Comparison of ENCODE assay signal across 8 cellular contexts in the genomic region with DNA sequence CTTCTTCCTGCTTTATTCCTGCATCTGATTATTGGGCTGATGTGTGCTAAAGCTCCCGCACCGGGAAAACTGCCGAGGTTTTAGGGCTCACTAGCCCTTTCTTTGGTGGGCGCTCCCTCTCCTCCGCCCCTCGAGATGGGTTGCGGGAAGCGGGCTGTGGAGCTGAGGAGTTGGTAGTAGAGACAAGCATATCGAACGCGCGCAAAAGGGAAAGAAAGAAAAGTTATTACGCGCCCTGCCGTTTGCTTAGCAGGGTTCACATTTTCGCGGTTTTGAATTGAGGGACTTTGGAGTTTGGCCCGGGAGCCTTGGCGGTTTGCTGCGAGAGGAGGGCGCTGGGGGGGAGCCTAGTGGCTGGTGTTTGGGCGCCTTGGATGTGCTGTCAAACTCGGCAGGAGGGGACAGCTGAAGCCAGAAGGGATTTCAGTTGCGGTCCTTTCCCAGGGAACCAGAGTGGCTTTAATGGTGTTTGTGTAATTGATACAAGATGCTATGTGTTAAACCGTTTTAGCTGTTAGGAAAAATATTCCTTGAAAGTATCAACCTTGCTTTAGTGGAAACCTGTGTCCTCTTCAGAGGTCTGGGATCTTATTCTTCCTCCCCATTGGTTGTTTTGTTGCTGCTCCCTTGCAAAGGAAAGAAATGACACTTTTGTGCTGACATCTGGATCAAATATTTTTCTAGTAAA. TPM values are rescaled to one million over a fixed set of nuclear protein-coding genes. Genes with fewer than 3 reads are reported as not detected.
DNase-seq lines count a peak whose midpoint lies in the region; ATAC-seq, FAIRE-seq and TF ChIP-seq lines count a peak whose summit lies in the region.

No MANE protein-coding gene starts in this region.

- H3K9ac ChIP-seq in MM.1S (ENCODE audit: low read length) (peak overlapping the region; percentile 99), K562 (ENCODE audit: insufficient read depth in 1 of 2, low read depth in 2 of 2, low read length in 2 of 2) (peak overlapping the region; percentile 64 to 91)

- BruUV-seq in K562 (replicated peaks; lab: Mats Ljungman, UMichigan) = no TSS peak

- H3K4me1 ChIP-seq in MM.1S (ENCODE audit: low read length) (peaks cover 10% of the 10 kb centered on the region), K562 (replicated peaks in 1 of 2; ENCODE audit: control insufficient read depth in 2 of 2, insufficient read depth in 2 of 2, low read length in 2 of 2) (peaks cover 9 to 27% of the 10 kb centered on the region in 2 experiments; a peak in 4 of 5 replicates), sigmoid colon (peaks cover 0 to 48% (median 45%) of the 10 kb centered on the region in 4 donors)

- intact Hi-C loops in K562 (cut with micrococcal nuclease) = loop anchor here (2.0 to 5.0 kb wide), 3 partner anchors 37 to 175 kb away; a partner anchor contains a TSS
- intact Hi-C loops in sigmoid colon (cut with DNase I) = loop anchor here (2.0 to 5.0 kb wide), 7 partner anchors 43 to 175 kb away; a partner anchor contains a TSS

- H3K4me2 ChIP-seq in MM.1S (ENCODE audit: low read depth, low read length) (peak overlapping the region; percentile 93), K562 (ENCODE audit: insufficient read depth, low read length) (peak overlapping the region; percentile 83)

- no peak for TF ChIP-seq RAD21 in K562 (CRISPR knock-in tag; conservative IDR thresholded peaks at IDR 0.05 in 1 of 2, IDR thresholded peaks at IDR 0.05 in 1 of 2)

- no peaks in the 10 kb centered on the region for H3K9me2 ChIP-seq in MM.1S (replicated peaks; ENCODE audit: insufficient read depth, low read length)

- in situ Hi-C loops in K562 (cut with MboI) = no loop called here

- peak overlapping the region; percentile 100 for H3K4me3 ChIP-seq in MM.1S (ENCODE audit: low read length)
- peak overlapping the region; percentile 84 for H3K4me3 ChIP-seq in K562
- H3K4me3 ChIP-seq in iPS-18c (ENCODE audit: insufficient read depth, low read depth, low read length) = peak overlapping the region; percentile 93
- H3K4me3 ChIP-seq in sigmoid colon = peak overlapping the region; percentile 58 to 99 (median 80)

- H3K36me3 ChIP-seq in MM.1S (replicated peaks; ENCODE audit: insufficient read depth, low read length) (no peaks in the 10 kb centered on the region), K562 (ENCODE audit: control insufficient read depth, insufficient read depth, low read length) (no peaks in the 10 kb centered on the region), sigmoid colon (no peaks in the 10 kb centered on the region)

- H3K9me1 ChIP-seq in K562 (ENCODE audit: control insufficient read depth, insufficient read depth, low read length) = no peaks in the 10 kb centered on the region

- peaks cover 4% of the 10 kb centered on the region; the same call in 1 of the 2 replicates for H3K79me2 ChIP-seq in MM.1S (ENCODE audit: low read length)
- peaks cover 42% of the 10 kb centered on the region for H3K79me2 ChIP-seq in K562 (ENCODE audit: control insufficient read depth, insufficient read depth, low read length)

- TF ChIP-seq POLR2A in K562 (conservative IDR thresholded peaks at IDR 0.05) = no peak
- TF ChIP-seq POLR2A in sigmoid colon (IDR thresholded peaks at IDR 0.05) = no peak

- H4K20me1 ChIP-seq in MM.1S (ENCODE audit: insufficient read depth, low read length) = peaks cover 7% of the 10 kb centered on the region; the same call in 1 of the 2 replicates
- no peaks in the 10 kb centered on the region for H4K20me1 ChIP-seq in K562 (replicated peaks; ENCODE audit: control insufficient read depth, insufficient read depth, low read length)

- DNase-seq in GM03348 (ENCODE audit: low spot score) = peak; percentile 57
- DNase-seq in MM.1S = peak; percentile 61
- peak in 1 of 4 experiments; percentile 67 for DNase-seq in K562 (ENCODE audit: extremely low read depth in 1 of 4, low spot score in 3 of 4)
- DNase-seq in sigmoid colon = peak; percentile 71
- no peak for DNase-seq in germinal center (ENCODE audit: low spot score)

- H3K27ac ChIP-seq in MM.1S (ENCODE audit: low read length) = peak overlapping the region; percentile 93
- peak overlapping the region; percentile 64; the same call in 2 of the 3 replicates for H3K27ac ChIP-seq in K562 (ENCODE audit: extremely low read depth, low read depth, low read length)
- peak overlapping the region; percentile 90 to 99 (median 96) for H3K27ac ChIP-seq in sigmoid colon

- CTCF ChIA-PET in K562 (lab: Yijun Ruan, JAX; ENCODE audit: low intra/inter-chr PET ratio) = no interaction called here

- WGBS in K562 (ENCODE audit: insufficient coverage, low coverage, missing lambda C conversion rate) = 2% methylated on average over 25 of the region's 25 CpGs
- 1 to 2% methylated on average over 25 of the region's 25 CpGs for WGBS in sigmoid colon, 2 donors

- peak; percentile 67 for FAIRE-seq in K562 (lab: Jason Lieb, UNC)

- ATAC-seq in K562 (peak; percentile 23), HG03469 (IDR thresholded peaks at IDR 0.05; ENCODE audit: unreplicated experiment) (no peak), HG02852 (IDR thresholded peaks at IDR 0.05; ENCODE audit: unreplicated experiment) (no peak)

- TF ChIP-seq EP300 in K562 (IDR thresholded peaks at IDR 0.05; ENCODE audit: low read length) (no peak), sigmoid colon (IDR thresholded peaks at IDR 0.05) (no peak)

- peaks cover 56% of the 10 kb centered on the region for H3F3A ChIP-seq in MM.1S (ENCODE audit: insufficient read depth, low read length)

- no peak overlapping the region; the same call in 1 of the 2 replicates for H2AFZ ChIP-seq in MM.1S (ENCODE audit: low read length)
- peak overlapping the region; percentile 76 for H2AFZ ChIP-seq in K562 (ENCODE audit: low read depth, low read length)

- TF ChIP-seq CTCF in MM.1S (IDR thresholded peaks at IDR 0.05; ENCODE audit: low read length) (no peak), K562 (IDR thresholded peaks at IDR 0.05 in 2 of 3, conservative IDR thresholded peaks at IDR 0.05 in 1 of 3; ENCODE audit: insufficient read depth in 2 of 3, low read depth in 1 of 3, low read length in 3 of 3) (no peak), sigmoid colon (IDR thresholded peaks at IDR 0.05) (no peak)

- POLR2A ChIA-PET in K562 (lab: Yijun Ruan, JAX) = interaction anchor here (0.6 to 1.7 kb wide), 9 partner anchors 10 to 174 kb away, joined by 3 to 4 read pairs (median 3); no protein-coding TSS in a partner anchor

- H3K27me3 ChIP-seq in MM.1S (replicated peaks; ENCODE audit: insufficient read depth, low read length) = no peaks in the 10 kb centered on the region
- no peaks in the 10 kb centered on the region for H3K27me3 ChIP-seq in K562 (ENCODE audit: control insufficient read depth in 2 of 2, insufficient read depth in 2 of 2, low read length in 2 of 2)
- no peaks in the 10 kb centered on the region for H3K27me3 ChIP-seq in sigmoid colon

- H3K9me3 ChIP-seq in MM.1S (replicated peaks; ENCODE audit: insufficient read depth, low read length) (no peaks in the 10 kb centered on the region), K562 (replicated peaks; ENCODE audit: control insufficient read depth, insufficient read depth, low read depth, low read length) (no peaks in the 10 kb centered on the region), iPS-18c (ENCODE audit: control insufficient read depth, insufficient read depth, low read length) (no peaks in the 10 kb centered on the region), sigmoid colon (no peaks in the 10 kb centered on the region)

TF ChIP-seq in K562, 482 proteins besides CTCF, POLR2A, EP300 and RAD21 (continues in another document):
- TF ChIP-seq MAFK (IDR thresholded peaks at IDR 0.05; ENCODE audit: low read length) = no peak
- TF ChIP-seq ZBTB7A (IDR thresholded peaks at IDR 0.05; ENCODE audit: borderline replicate concordance, control insufficient read depth, low read depth, low read length) = peak; percentile 42; the same call in 1 of the 2 replicates
- peak; percentile 87 for TF ChIP-seq CBX2 (IDR thresholded peaks at IDR 0.05; ENCODE audit: insufficient read depth, low read length, poor library complexity, severe bottlenecking)
- TF ChIP-seq ZNF445 (CRISPR knock-in tag; IDR thresholded peaks at IDR 0.05; ENCODE audit: low read depth) = no peak
- TF ChIP-seq, protein P1, sequence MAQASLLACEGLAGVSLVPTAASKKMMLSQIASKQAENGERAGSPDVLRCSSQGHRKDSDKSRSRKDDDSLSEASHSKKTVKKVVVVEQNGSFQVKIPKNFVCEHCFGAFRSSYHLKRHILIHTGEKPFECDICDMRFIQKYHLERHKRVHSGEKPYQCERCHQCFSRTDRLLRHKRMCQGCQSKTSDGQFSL (CRISPR knock-in tag; IDR thresholded peaks at IDR 0.05) = no peak
- TF ChIP-seq, protein P1 (tag; IDR thresholded peaks at IDR 0.05) = 0 out of 4 replicates have a peak, but pooled peaks of 1 of the 2 experiments have one; percentile 35
- no peak for TF ChIP-seq PPARD (CRISPR knock-in tag; IDR thresholded peaks at IDR 0.05)

RNA-seq across cellular contexts. Expression of a gene that starts 1.1 kb away (rescaled TPM):
- total RNA-seq in K562 (2011; cell fraction: chromatin; rRNA removed; ENCODE audit: low replicate concordance) = 25.0 and 56.0 TPM in 2 replicates
- total RNA-seq in K562 (2011; cell fraction: nucleolus; rRNA removed) = 10.0 and 11.8 TPM in 2 replicates
- total RNA-seq in K562 (2011; cell fraction: nucleoplasm; rRNA removed) = 25.5 and 30.8 TPM in 2 replicates
- total RNA-seq in K562 (2014; rRNA removed) (5.3 and 8.9 TPM in 2 replicates), K562 (2014; rRNA removed; fragmentation: Illumina TruSeq; extraction: Trizol) (9.7 and 12.0 TPM in 2 replicates), K562 (2015; rRNA removed; fragmentation: Illumina TruSeq; extraction: Trizol) (8.0 and 8.7 TPM in 2 replicates), K562 (2021) (10.3 and 10.9 TPM in 2 replicates), sigmoid colon (10 to 100 TPM; 44.1 to 71.6 (median 62.4) TPM)
- polyA plus RNA-seq in K562 (2011; rRNA removed) (7.5 and 8.8 TPM in 2 replicates), K562 (2014; fragmentation: Illumina TruSeq; extraction: Trizol) (12.4 and 14.6 TPM in 2 replicates), K562 (2014; fragmentation: Nextera tagmentation; extraction: Ambion mirVana) (1 to 10 TPM; 1.3 to 2.2 TPM), K562 (2014; rRNA removed) (2.9 and 7.1 TPM in 2 replicates), sigmoid colon (10 to 100 TPM; 10.0 to 13.2 (median 11.4) TPM)
- 3.1 and 3.5 TPM in 2 replicates for polyA plus RNA-seq in K562 (2011; cell fraction: cytosol; rRNA removed)
- 14.7 and 16.9 TPM in 2 replicates for polyA plus RNA-seq in K562 (2011; cell fraction: nucleus; rRNA removed)
- polyA plus RNA-seq in K562 (2012) = 2.7 and 5.0 TPM in 2 replicates
- 17.5 and 25.5 TPM in 2 replicates for polyA minus RNA-seq in K562 (2011; rRNA and poly(A)+ RNA removed)
- polyA minus RNA-seq in K562 (2011; cell fraction: cytosol; rRNA and poly(A)+ RNA removed) = 7.1 and 7.4 TPM in 2 replicates
- 14.5 and 16.8 TPM in 2 replicates for polyA minus RNA-seq in K562 (2011; cell fraction: nucleus; rRNA and poly(A)+ RNA removed)
